Comparison of ENCODE assay signal across 8 cellular contexts in the genomic region with DNA sequence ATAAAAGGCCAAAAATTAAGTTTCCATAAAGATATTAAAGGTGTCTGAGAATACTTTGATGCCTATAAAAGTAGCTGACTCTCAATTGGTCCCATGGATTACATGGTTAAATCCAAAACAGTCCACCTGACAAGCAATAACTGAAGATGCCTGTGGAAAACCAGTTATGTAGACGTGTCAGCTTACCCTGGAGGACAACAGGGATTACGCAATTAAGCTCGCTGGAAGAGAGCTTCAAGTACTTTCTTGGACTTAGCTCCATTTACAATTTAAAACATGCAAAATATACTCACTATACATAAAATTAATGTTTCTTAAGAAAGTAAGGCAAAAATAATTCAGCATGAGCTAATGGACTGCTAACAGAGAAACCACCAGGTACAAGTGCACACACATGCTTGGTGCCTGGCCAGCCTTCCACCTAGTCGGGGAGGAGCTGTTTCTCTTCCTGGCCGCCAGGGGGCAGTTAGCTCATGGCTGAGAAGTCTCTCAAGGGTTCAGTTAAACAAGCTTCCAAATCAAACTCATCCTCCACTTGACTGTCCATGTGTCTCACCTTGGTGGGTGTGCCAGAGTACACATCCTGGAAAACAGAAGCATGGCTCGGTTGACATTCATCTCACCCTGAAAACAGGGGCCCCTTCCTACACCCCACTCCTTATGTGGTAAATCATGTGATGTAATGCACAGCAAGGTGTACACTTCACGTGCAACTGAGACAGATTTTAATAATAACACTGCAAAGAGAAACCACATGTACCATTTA. TPM values are rescaled to one million over a fixed set of nuclear protein-coding genes. Genes with fewer than 3 reads are reported as not detected.
DNase-seq lines count a peak whose midpoint lies in the region; ATAC-seq and TF ChIP-seq lines count a peak whose summit lies in the region.

No MANE protein-coding gene starts in this region.

- no peak overlapping the region for H3K27ac ChIP-seq in CD4-positive, CD25-positive, alpha-beta regulatory T cell (ENCODE audit: insufficient read depth, low read length, poor library complexity, severe bottlenecking)
- H3K27ac ChIP-seq in prostate gland (no peak overlapping the region), uterus (no peak overlapping the region)

- no peaks in the 10 kb centered on the region for H3K27me3 Mint-ChIP-seq in CD4-positive, CD25-positive, alpha-beta regulatory T cell
- H3K27me3 Mint-ChIP-seq in glutamatergic neuron (ENCODE audit: unreplicated experiment) = peaks cover 2% of the 10 kb centered on the region

- peaks cover 3 to 5% (median 4%) of the 10 kb centered on the region in 4 donors for H3K4me1 Mint-ChIP-seq in CD4-positive, CD25-positive, alpha-beta regulatory T cell
- peaks cover 16% of the 10 kb centered on the region for H3K4me1 Mint-ChIP-seq in glutamatergic neuron (ENCODE audit: low read depth, unreplicated experiment)

- H3K36me3 Mint-ChIP-seq in CD4-positive, CD25-positive, alpha-beta regulatory T cell = peaks cover 25% of the 10 kb centered on the region
- no peaks in the 10 kb centered on the region for H3K36me3 Mint-ChIP-seq in glutamatergic neuron (ENCODE audit: unreplicated experiment)

- intact Hi-C loops in prostate gland (cut with DNase I) (no loop called here), uterus (cut with DNase I; ENCODE audit: low total_unique reads) (loop anchor here (5.0 kb wide), 1 partner anchor 34 kb away; no protein-coding TSS in a partner anchor)

- peak; percentile 66 to 89 (median 83) for DNase-seq in CD4-positive, CD25-positive, alpha-beta regulatory T cell
- DNase-seq in M059J (ENCODE audit: low read depth) (peak; percentile 65), SK-N-DZ (ENCODE audit: low spot score) (peak; percentile 69), glutamatergic neuron (peak; percentile 78), prostate gland (ENCODE audit: low spot score) (peak; percentile 76), uterus (peak; percentile 55 to 63)
- peak; percentile 16 to 69 (median 53) for DNase-seq in activated naive CD4-positive, alpha-beta T cell (lab: John Stamatoyannopoulos, UW)

- H3K9me3 ChIP-seq in CD4-positive, CD25-positive, alpha-beta regulatory T cell (ENCODE audit: control insufficient read depth in 2 of 2, low read length in 2 of 2) = no peaks in the 10 kb centered on the region
- H3K9me3 ChIP-seq in prostate gland (no peaks in the 10 kb centered on the region), uterus (no peaks in the 10 kb centered on the region)

- no peaks in the 10 kb centered on the region for H3K27me3 ChIP-seq in CD4-positive, CD25-positive, alpha-beta regulatory T cell (ENCODE audit: control insufficient read depth, insufficient read depth, low read length)
- H3K27me3 ChIP-seq in prostate gland (replicated peaks; ENCODE audit: insufficient read depth) (no peaks in the 10 kb centered on the region), uterus (no peaks in the 10 kb centered on the region)

- H3K36me3 ChIP-seq in CD4-positive, CD25-positive, alpha-beta regulatory T cell (ENCODE audit: control insufficient read depth, insufficient read depth, low read length) = peaks cover 59% of the 10 kb centered on the region
- peaks cover 0 to 3% of the 10 kb centered on the region in 2 donors for H3K36me3 ChIP-seq in prostate gland
- H3K36me3 ChIP-seq in uterus = no peaks in the 10 kb centered on the region

- TF ChIP-seq CTCF in glutamatergic neuron (IDR thresholded peaks at IDR 0.05; ENCODE audit: partially characterized antibody, unreplicated experiment) (peak; percentile 96), prostate gland (IDR thresholded peaks at IDR 0.05) (peak; percentile 61 to 94 (median 90)), uterus (IDR thresholded peaks at IDR 0.05) (peak; percentile 79 to 86 (median 82))

- 35% methylated on average over 7 of the region's 7 CpGs for WGBS in prostate gland

- peaks cover 4% of the 10 kb centered on the region for H3K4me1 ChIP-seq in CD4-positive, CD25-positive, alpha-beta regulatory T cell (ENCODE audit: control insufficient read depth, insufficient read depth, low read length, poor library complexity, severe bottlenecking)
- H3K4me1 ChIP-seq in prostate gland (replicated peaks) (no peaks in the 10 kb centered on the region), uterus (no peaks in the 10 kb centered on the region)

- no peaks in the 10 kb centered on the region for H3K9me3 Mint-ChIP-seq in CD4-positive, CD25-positive, alpha-beta regulatory T cell
- H3K9me3 Mint-ChIP-seq in glutamatergic neuron (ENCODE audit: unreplicated experiment) = peaks cover 9% of the 10 kb centered on the region

- H3K4me3 Mint-ChIP-seq in CD4-positive, CD25-positive, alpha-beta regulatory T cell = peak overlapping the region in 1 of 4 donors; percentile 16
- no peak overlapping the region for H3K4me3 Mint-ChIP-seq in glutamatergic neuron (ENCODE audit: unreplicated experiment)

- H3K27ac Mint-ChIP-seq in CD4-positive, CD25-positive, alpha-beta regulatory T cell = peak overlapping the region in 2 of 3 donors; percentile 31 to 81
- peak overlapping the region; percentile 62 for H3K27ac Mint-ChIP-seq in glutamatergic neuron (ENCODE audit: unreplicated experiment)

- TF ChIP-seq POLR2A in prostate gland (IDR thresholded peaks at IDR 0.05) (no peak), uterus (IDR thresholded peaks at IDR 0.05) (no peak)

- H3K4me3 ChIP-seq in CD4-positive, CD25-positive, alpha-beta regulatory T cell (ENCODE audit: low read depth, low read length) = no peak overlapping the region
- no peak overlapping the region for H3K4me3 ChIP-seq in prostate gland
- H3K4me3 ChIP-seq in uterus = no peak overlapping the region

- peak; percentile 89 to 92 for ATAC-seq in CD4-positive, CD25-positive, alpha-beta regulatory T cell (ENCODE audit: low read depth in 2 of 2)
- ATAC-seq in GM21381 (IDR thresholded peaks at IDR 0.05; ENCODE audit: unreplicated experiment) = peak; percentile 75

RNA-seq across cellular contexts. Expression of a gene that starts 9.2 kb away (rescaled TPM):
- total RNA-seq in CD4-positive, CD25-positive, alpha-beta regulatory T cell = 1.8 TPM
- polyA plus RNA-seq in CD4-positive, CD25-positive, alpha-beta regulatory T cell = 1 to 10 TPM in 3 of 4 donors, under 1 TPM in 1; 0.76 to 3.6 (median 1.8) TPM
- total RNA-seq in M059J (2014; rRNA removed; shearing (Covaris generic)) = 7.3 TPM in 1 of 2 replicates, not detected in the other
- polyA plus RNA-seq in SK-N-DZ (2014; cell fraction: cytosol; rRNA removed) = 2.1 and 2.6 TPM in 2 replicates
- 7.5 and 10.8 TPM in 2 replicates for polyA plus RNA-seq in SK-N-DZ (2014; cell fraction: nucleus; rRNA removed)
- 1.1 TPM for total RNA-seq in glutamatergic neuron (ENCODE audit: unreplicated experiment)
- total RNA-seq in prostate gland = 10 to 100 TPM in 1 of 2 donors, 1 to 10 TPM in 1; 2.3 to 16.8 TPM
- total RNA-seq in uterus = 1 to 10 TPM in 2 of 4 donors, not detected in 2; 1.3 to 3.2 TPM

RNA-seq across cellular contexts. Expression of a gene that starts 18.8 kb away (rescaled TPM):
- 36.7 TPM for total RNA-seq in CD4-positive, CD25-positive, alpha-beta regulatory T cell
- 10 to 100 TPM; 74.7 to 83.8 (median 78.3) TPM for polyA plus RNA-seq in CD4-positive, CD25-positive, alpha-beta regulatory T cell
- 135 and 161 TPM in 2 replicates for total RNA-seq in M059J (2014; rRNA removed; shearing (Covaris generic))
- polyA plus RNA-seq in SK-N-DZ (2014; cell fraction: cytosol; rRNA removed) = 169 and 184 TPM in 2 replicates
- polyA plus RNA-seq in SK-N-DZ (2014; cell fraction: nucleus; rRNA removed) = 100 and 125 TPM in 2 replicates
- total RNA-seq in glutamatergic neuron (ENCODE audit: unreplicated experiment) = 25.0 TPM
- 10 to 100 TPM; 46.7 to 84.5 TPM for total RNA-seq in prostate gland
- 10 to 100 TPM; 25.0 to 56.4 (median 41.4) TPM for total RNA-seq in uterus

RNA-seq across cellular contexts. Expression of a gene that starts 27.8 kb away (rescaled TPM):
- total RNA-seq in CD4-positive, CD25-positive, alpha-beta regulatory T cell = 19.6 TPM
- 10 to 100 TPM; 29.4 to 33.9 (median 31.0) TPM for polyA plus RNA-seq in CD4-positive, CD25-positive, alpha-beta regulatory T cell
- 25.0 and 37.6 TPM in 2 replicates for total RNA-seq in M059J (2014; rRNA removed; shearing (Covaris generic))
- polyA plus RNA-seq in SK-N-DZ (2014; cell fraction: cytosol; rRNA removed) = 77.3 and 81.6 TPM in 2 replicates
- 124 and 144 TPM in 2 replicates for polyA plus RNA-seq in SK-N-DZ (2014; cell fraction: nucleus; rRNA removed)
- 23.8 TPM for total RNA-seq in glutamatergic neuron (ENCODE audit: unreplicated experiment)
- 10 to 100 TPM; 73.7 to 81.7 TPM for total RNA-seq in prostate gland
- total RNA-seq in uterus = 10 to 100 TPM; 31.0 to 99.7 (median 42.7) TPM

RNA-seq across cellular contexts. Expression of a gene that starts 28.0 kb away (rescaled TPM):
- total RNA-seq in CD4-positive, CD25-positive, alpha-beta regulatory T cell = 111 TPM
- polyA plus RNA-seq in CD4-positive, CD25-positive, alpha-beta regulatory T cell = 10 to 100 TPM; 62.0 to 72.9 (median 66.6) TPM
- total RNA-seq in M059J (2014; rRNA removed; shearing (Covaris generic)) = 24.0 and 40.6 TPM in 2 replicates
- 28.0 and 30.2 TPM in 2 replicates for polyA plus RNA-seq in SK-N-DZ (2014; cell fraction: cytosol; rRNA removed)
- polyA plus RNA-seq in SK-N-DZ (2014; cell fraction: nucleus; rRNA removed) = 90.5 and 232 TPM in 2 replicates
- total RNA-seq in glutamatergic neuron (ENCODE audit: unreplicated experiment) (23.0 TPM), prostate gland (10 to 100 TPM in 1 of 2 donors, 1 to 10 TPM in 1; 4.3 to 35.6 TPM), uterus (10 to 100 TPM in 1 of 4 donors, 1 to 10 TPM in 3; 4.6 to 15.6 (median 7.3) TPM)
